In the genomic region with DNA sequence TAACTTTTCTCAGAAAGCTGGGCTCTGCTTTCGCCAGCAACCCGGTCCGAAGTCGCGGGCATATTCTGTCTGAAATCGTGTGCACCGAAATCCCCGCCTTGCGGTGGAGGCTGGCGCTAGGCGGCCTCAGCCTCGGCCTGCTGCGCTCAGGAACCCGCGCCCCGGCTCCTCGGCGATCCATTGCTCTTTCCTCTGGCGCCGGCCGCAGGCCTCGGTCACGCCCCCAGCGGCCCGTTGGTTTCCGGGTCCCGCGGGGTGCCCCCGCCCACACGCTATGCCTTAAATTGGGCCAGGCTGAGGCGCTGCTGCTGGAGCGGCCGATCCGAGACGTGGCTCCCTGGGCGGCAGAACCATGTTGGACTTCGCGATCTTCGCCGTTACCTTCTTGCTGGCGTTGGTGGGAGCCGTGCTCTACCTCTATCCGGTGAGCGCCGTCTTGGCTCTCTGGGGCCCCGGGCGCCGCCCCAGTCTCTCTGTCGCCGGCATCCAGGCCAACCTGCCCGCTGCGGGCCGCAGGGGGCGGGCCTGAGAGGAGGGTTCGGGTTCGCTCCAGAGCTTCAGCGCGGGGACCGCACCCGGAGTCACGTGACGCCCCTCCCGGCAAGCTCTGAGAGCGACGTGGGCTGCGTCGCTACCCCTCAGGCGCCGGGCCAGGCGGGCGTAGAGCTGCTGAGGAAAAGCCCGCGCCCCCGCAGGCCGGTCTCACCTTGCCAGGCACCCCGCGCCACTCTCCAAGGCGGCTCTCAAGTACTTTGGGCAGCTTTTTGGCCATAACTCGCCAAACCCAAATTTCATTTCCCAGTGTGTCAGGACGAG, we compare ENCODE assay signal across 8 cellular contexts. TPM values are rescaled to one million over a fixed set of nuclear protein-coding genes. Genes with fewer than 3 reads are reported as not detected.
A peak's percentile ranks its signal among the peaks of the same experiment; 100 is the strongest.
DNase-seq lines count a peak whose midpoint lies in the region; ATAC-seq, FAIRE-seq and TF ChIP-seq lines count a peak whose summit lies in the region.

A gene with protein sequence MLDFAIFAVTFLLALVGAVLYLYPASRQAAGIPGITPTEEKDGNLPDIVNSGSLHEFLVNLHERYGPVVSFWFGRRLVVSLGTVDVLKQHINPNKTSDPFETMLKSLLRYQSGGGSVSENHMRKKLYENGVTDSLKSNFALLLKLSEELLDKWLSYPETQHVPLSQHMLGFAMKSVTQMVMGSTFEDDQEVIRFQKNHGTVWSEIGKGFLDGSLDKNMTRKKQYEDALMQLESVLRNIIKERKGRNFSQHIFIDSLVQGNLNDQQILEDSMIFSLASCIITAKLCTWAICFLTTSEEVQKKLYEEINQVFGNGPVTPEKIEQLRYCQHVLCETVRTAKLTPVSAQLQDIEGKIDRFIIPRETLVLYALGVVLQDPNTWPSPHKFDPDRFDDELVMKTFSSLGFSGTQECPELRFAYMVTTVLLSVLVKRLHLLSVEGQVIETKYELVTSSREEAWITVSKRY (plus strand): TSS at position 308 of the 816 bp plus-strand sequence. CDS start 45 bp downstream, at position 353.

- peaks cover 25% of the 10 kb centered on the region for H3K36me3 Mint-ChIP-seq in T-cell
- H3K36me3 Mint-ChIP-seq in progenitor cell of endocrine pancreas (ENCODE audit: insufficient read depth): peaks cover 10% of the 10 kb centered on the region

- H3K27me3 ChIP-seq in adrenal gland: no peaks in the 10 kb centered on the region

- peaks cover 10 to 27% of the 10 kb centered on the region in 2 donors for H3K4me1 ChIP-seq in adrenal gland (replicated peaks in 1 of 2)

- peak within 1 kb of the TSS; percentile 59 to 74 (median 72) for H3K4me3 ChIP-seq in adrenal gland

- H3K27ac ChIP-seq in adrenal gland: peak within 1 kb of the TSS; percentile 93 to 98 (median 94)

- peak; percentile 85 for DNase-seq in GM12892 (ENCODE audit: insufficient read length)
- peak; percentile 74 for DNase-seq in NCI-H1436 treated with DMSO at 0.1 percent for 48 hours (lab: John Stamatoyannopoulos, UW)
- DNase-seq in T-cell: peak; percentile 92 to 99 (median 96)
- DNase-seq in adrenal gland: peak; percentile 96 to 98 (median 97)
- DNase-seq in left cardiac atrium: peak; percentile 98
- DNase-seq in progenitor cell of endocrine pancreas (ENCODE audit: low spot score, unreplicated experiment): peak; percentile 92
- DNase-seq in ureter (ENCODE audit: low spot score): peak; percentile 97

- WGBS in adrenal gland, 4 donors: 0% methylated on average over 16 to 80 of the region's 80 CpGs

- ATAC-seq in HG02852 (IDR thresholded peaks at IDR 0.05; ENCODE audit: unreplicated experiment): peak; percentile 88
- ATAC-seq in T-cell (replicated peaks in 1 of 4): peak; percentile 85 to 91 (median 88)
- peak; percentile 98 to 99 for ATAC-seq in left cardiac atrium

- TF ChIP-seq CTCF in adrenal gland (IDR thresholded peaks at IDR 0.05): peak in 5 of 6 experiments; percentile 28 to 46 (median 33)
- TF ChIP-seq CTCF in progenitor cell of endocrine pancreas (IDR thresholded peaks at IDR 0.05; ENCODE audit: unreplicated experiment): peak; percentile 46

- H3K9me3 Mint-ChIP-seq in T-cell (no peaks in the 10 kb centered on the region), progenitor cell of endocrine pancreas (ENCODE audit: low read depth) (no peaks in the 10 kb centered on the region)

- H3K4me1 Mint-ChIP-seq in T-cell (peaks cover 33 to 42% (median 35%) of the 10 kb centered on the region in 3 donors), progenitor cell of endocrine pancreas (ENCODE audit: low read depth) (peaks cover 10% of the 10 kb centered on the region)

- H3K36me3 ChIP-seq in adrenal gland (replicated peaks in 1 of 2): peaks cover 0 to 8% of the 10 kb centered on the region in 2 donors

- TF ChIP-seq POLR2A in GM12892 (IDR thresholded peaks at IDR 0.05; ENCODE audit: low read depth, low read length): peak; percentile 97
- TF ChIP-seq POLR2A in adrenal gland (IDR thresholded peaks at IDR 0.05): peak; percentile 60 to 92

- no peaks in the 10 kb centered on the region for H3K9me3 ChIP-seq in adrenal gland (replicated peaks in 1 of 3)

- CTCF ChIA-PET in T-cell (lab: Charles Lee): interaction anchor here (0.5 to 1.7 kb wide), 9 partner anchors 11 to 930 kb away, joined by 3 to 9 read pairs (median 4); a partner anchor contains a TSS

- intact Hi-C loops in adrenal gland (cut with DNase I) (loop anchor here in 1 of 2 donors (10.0 kb wide), 1 partner anchor 206 kb away; no protein-coding TSS in a partner anchor), left cardiac atrium (cut with DNase I) (no loop called here)

- H3K27me3 Mint-ChIP-seq in T-cell (no peaks in the 10 kb centered on the region), progenitor cell of endocrine pancreas (no peaks in the 10 kb centered on the region)

- FAIRE-seq in GM12892 (lab: Jason Lieb, UNC): peak; percentile 96

- H3K4me3 Mint-ChIP-seq in T-cell (peak within 1 kb of the TSS; percentile 89 to 100 (median 98)), progenitor cell of endocrine pancreas (ENCODE audit: low read depth) (peak within 1 kb of the TSS; percentile 97)

- POLR2A ChIA-PET in T-cell (lab: Charles Lee): interaction anchor here (0.5 to 1.5 kb wide), 9 partner anchors 9 to 1596 kb away, joined by 3 to 5 read pairs (median 4); a partner anchor contains a TSS

- H3K27ac Mint-ChIP-seq in T-cell: peak within 1 kb of the TSS; percentile 98 to 100
- peak within 1 kb of the TSS; percentile 98 for H3K27ac Mint-ChIP-seq in progenitor cell of endocrine pancreas

RNA-seq across cellular contexts. Expression of the gene that starts here (rescaled TPM):
- 8.1 TPM for polyA plus RNA-seq in GM12892 (2012; ENCODE audit: missing spikeins)
- total RNA-seq in T-cell (10 to 100 TPM; 33.5 to 38.5 (median 36.3) TPM), adrenal gland (10 to 100 TPM; 25.9 to 70.9 (median 42.0) TPM), left cardiac atrium (10 to 100 TPM; 12.7 to 16.2 TPM), progenitor cell of endocrine pancreas (25.1 and 25.4 TPM in 2 replicates), ureter (40.6 TPM)
- polyA plus RNA-seq in adrenal gland: 10 to 100 TPM; 10.9 to 22.9 (median 13.0) TPM

Comparison
In these comparisons a context has a peak if more than half of its experiments do, and no peak if none do; other contexts are left out.
1. Peak in every context shown above with its lines: DNase-seq, ATAC-seq, H3K4me3 ChIP-seq and H3K27ac ChIP-seq.